Comparison of ENCODE assay signal across 27 cellular contexts in genomic region chr10:24842856-24843255, GRCh38.
DNase-seq lines count a peak whose midpoint lies in the region.
"Had no signal": no experiment of that assay in that cellular context is flagged by ENCODE, and none has a peak within 500 bp of the region (broad histone marks: within the 10 kb centered on the region; RNA-seq: fewer than 3 reads in every experiment).

No MANE protein-coding gene starts in this region.

- no peaks in the 10 kb centered on the region for H3K27me3 ChIP-seq in trophoblast cell (ENCODE audit: insufficient read depth, low read length)
- H3K27me3 ChIP-seq: BE2C; BLaER1; BLaER1 treated with 17β-estradiol and CSF1 and Interleukin-3, amounts not matched to agents 10 nM and 100 nM had no signal

- H3K23ac ChIP-seq in trophoblast cell (ENCODE audit: low read length): no peak overlapping the region

- no peak overlapping the region for H3K9ac ChIP-seq in trophoblast cell (ENCODE audit: low read length)
- H3K9ac ChIP-seq: BLaER1; BLaER1 treated with 17β-estradiol and CSF1 and Interleukin-3, amounts not matched to agents 10 nM and 100 nM had no signal

- H3K4me3 ChIP-seq in trophoblast cell (ENCODE audit: low read depth, low read length): no peak overlapping the region
- H3K4me3 ChIP-seq: A549; BLaER1; BLaER1 treated with 17β-estradiol and CSF1 and Interleukin-3, amounts not matched to agents 10 nM and 100 nM had no signal

- H2BK12ac ChIP-seq in trophoblast cell (ENCODE audit: low read length): no peak overlapping the region

- no peak overlapping the region for H2AK5ac ChIP-seq in trophoblast cell (ENCODE audit: low read length)

- no peak overlapping the region for H3K14ac ChIP-seq in trophoblast cell (ENCODE audit: low read length)

- H2AFZ ChIP-seq in trophoblast cell (ENCODE audit: insufficient read depth, low read length, poor library complexity): no peak overlapping the region

- DNase-seq in trophoblast cell (peak; percentile 61 to 74), NOMO-1 treated with DMSO at 0.1 percent for 48 hours (lab: John Stamatoyannopoulos, UW; ENCODE audit: unreplicated experiment) (no peak)
- DNase-seq: 8988T; ACHN; AML-193; BE2C; C1 segment of cervical spinal cord; Caco-2; Calu3; CD4-positive, alpha-beta memory T cell; CD4-positive, alpha-beta T cell; CD4-positive, CD25-positive, alpha-beta regulatory T cell; CD8-positive, alpha-beta memory T cell; CD8-positive, alpha-beta T cell; COR-L47; DMS 273 treated with DMSO at 0.1 percent for 48 hours; DMS153; DMS53; DMS79; DMS79 treated with DMSO at 0.1 percent for 48 hours; DND-41; EL had no signal

- H3K36me3 ChIP-seq in trophoblast cell (ENCODE audit: control insufficient read depth in 1 of 2, insufficient read depth in 2 of 2, low read length in 2 of 2): no peaks in the 10 kb centered on the region
- H3K36me3 ChIP-seq: BE2C; BLaER1; BLaER1 treated with 17β-estradiol and CSF1 and Interleukin-3, amounts not matched to agents 10 nM and 100 nM had no signal

- H4K8ac ChIP-seq in trophoblast cell (ENCODE audit: low read depth, low read length): no peak overlapping the region

- no peak overlapping the region for H2BK120ac ChIP-seq in trophoblast cell (ENCODE audit: insufficient read depth, low read length, poor library complexity)

- H4K91ac ChIP-seq in trophoblast cell (ENCODE audit: low read depth, low read length): no peak overlapping the region

- no peak overlapping the region for H3K27ac ChIP-seq in trophoblast cell (ENCODE audit: low read depth, low read length)
- H3K27ac ChIP-seq: 22Rv1; A549; BLaER1; BLaER1 treated with 17β-estradiol and CSF1 and Interleukin-3, amounts not matched to agents 10 nM and 100 nM; C4-2B had no signal

- peaks cover 2% of the 10 kb centered on the region for H3K9me3 ChIP-seq in trophoblast cell (ENCODE audit: insufficient read depth, low read depth, low read length)
- H3K9me3 ChIP-seq: A549; BE2C; BLaER1; BLaER1 treated with 17β-estradiol and CSF1 and Interleukin-3, amounts not matched to agents 10 nM and 100 nM had no signal

- no peak overlapping the region for H3K4me2 ChIP-seq in trophoblast cell (ENCODE audit: low read length)
- H3K4me2 ChIP-seq: A549; BLaER1; BLaER1 treated with 17β-estradiol and CSF1 and Interleukin-3, amounts not matched to agents 10 nM and 100 nM had no signal

- H2BK5ac ChIP-seq in trophoblast cell (ENCODE audit: low read depth, low read length, poor library complexity): no peak overlapping the region

- no peak overlapping the region for H3K4ac ChIP-seq in trophoblast cell (ENCODE audit: low read depth, low read length)

- no peak overlapping the region for H4K12ac ChIP-seq in trophoblast cell (ENCODE audit: low read depth, low read length)

- H3K18ac ChIP-seq in trophoblast cell (ENCODE audit: low read length): no peak overlapping the region

- peaks cover 3 to 4% of the 10 kb centered on the region in 2 experiments for H3K4me1 ChIP-seq in trophoblast cell (ENCODE audit: control insufficient read depth in 1 of 2, insufficient read depth in 2 of 2, low read length in 2 of 2)
- H3K4me1 ChIP-seq: BE2C, BLaER1, Caco-2 had no signal

- no peaks in the 10 kb centered on the region for H3K79me2 ChIP-seq in trophoblast cell (ENCODE audit: control insufficient read depth, insufficient read depth, low read length, poor library complexity)

- no CpG with 5 or more reads among the region's 2 CpGs for WGBS in trophoblast cell (ENCODE audit: extremely low coverage, insufficient coverage, insufficient read length)

- no peaks in the 10 kb centered on the region for H3K79me1 ChIP-seq in trophoblast cell (ENCODE audit: low read length)
